Comparison of ENCODE assay signal across 11 cellular contexts in the genomic region with DNA sequence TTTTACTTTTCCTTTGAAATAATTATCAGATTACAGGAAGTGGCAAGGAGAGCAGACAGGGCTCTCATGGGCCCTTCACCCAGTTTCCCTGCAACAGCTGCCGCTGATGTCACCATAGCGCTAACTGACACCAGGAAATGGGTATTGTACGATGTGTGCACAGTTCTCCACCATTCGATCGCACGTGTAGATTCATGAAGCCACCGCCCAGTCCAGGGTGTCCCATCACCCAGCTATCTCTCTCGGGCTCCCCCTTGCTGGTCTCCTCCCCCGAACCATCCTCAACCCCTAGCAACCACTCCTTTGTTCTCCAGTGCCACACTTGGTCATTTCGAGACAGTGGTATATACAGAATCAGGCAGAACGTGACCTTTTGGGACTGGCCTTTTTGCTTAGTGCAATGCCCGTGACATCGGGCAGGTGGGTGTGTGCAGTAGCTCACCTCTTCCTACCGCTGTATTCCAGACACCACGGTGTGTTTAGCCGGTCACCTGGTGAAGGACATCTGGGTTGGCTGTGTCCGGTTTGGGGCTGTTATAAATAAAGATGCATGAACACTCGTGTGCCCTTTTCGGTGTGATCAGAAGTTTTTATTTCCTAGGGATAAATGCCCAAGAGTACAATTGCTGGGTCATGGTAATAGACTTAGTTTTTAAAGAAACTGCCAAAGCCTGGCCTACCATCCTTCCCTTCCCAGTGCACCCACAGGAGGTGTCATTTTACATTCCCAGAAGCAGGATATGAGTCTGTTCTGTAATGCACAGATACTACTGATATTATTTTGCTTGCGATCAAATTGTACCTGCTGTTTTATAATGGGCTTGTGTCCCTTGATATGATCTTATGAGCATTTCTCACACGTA.
DNase-seq lines count a peak whose midpoint lies in the region; ATAC-seq, FAIRE-seq and TF ChIP-seq lines count a peak whose summit lies in the region.
"Had no signal": no experiment of that assay in that cellular context is flagged by ENCODE, and none has a peak within 500 bp of the region (broad histone marks: within the 10 kb centered on the region; RNA-seq: fewer than 3 reads in every experiment).

No MANE protein-coding gene starts in this region.

- no peaks in the 10 kb centered on the region for H3K9me3 Mint-ChIP-seq in endothelial cell (ENCODE audit: unreplicated experiment)

- H3K23ac ChIP-seq in H1 (ENCODE audit: insufficient read length), result no peak overlapping the region

- ATAC-seq in left cardiac atrium, result no peak
- ATAC-seq in GM19035 (IDR thresholded peaks at IDR 0.05; ENCODE audit: unreplicated experiment), result no peak

- no peak overlapping the region for H3K27ac ChIP-seq in left ventricle myocardium inferior (replicated peaks)
- no peak overlapping the region for H3K27ac ChIP-seq in H1 (ENCODE audit: low read depth, low read length)

- DNase-seq in left ventricle myocardium inferior (peak; percentile 9), left cardiac atrium (no peak), NCI-H510A treated with DMSO at 0.1 percent for 48 hours (lab: John Stamatoyannopoulos, UW) (peak; percentile 94), H1 (ENCODE audit: low read depth in 1 of 2, low spot score in 2 of 2) (no peak), D341Med (ENCODE audit: low spot score) (no peak), endothelial cell (ENCODE audit: low spot score) (no peak), erythroblast (lab: John Stamatoyannopoulos, UW) (no peak)
- DNase-seq: effector CD4-positive, alpha-beta T cell; stimulated activated naive B cell treated with anti-CD40 and anti-IgM and Interleukin-4, amounts not matched to agents 10 μg/mL and 1 μg/mL and 100 μg/mL, for 72 hours had no signal

- no peaks in the 10 kb centered on the region for H3K4me1 Mint-ChIP-seq in endothelial cell (ENCODE audit: unreplicated experiment)

- H3K27me3 ChIP-seq in left ventricle myocardium inferior (ENCODE audit: low read depth) (peaks cover 10% of the 10 kb centered on the region), H1 (replicated peaks in 1 of 4; ENCODE audit: control insufficient read depth in 3 of 4, extremely low read depth in 1 of 4, insufficient read depth in 3 of 4, low read length in 3 of 4) (no peaks in the 10 kb centered on the region)

- no peak overlapping the region for H3K4me2 ChIP-seq in H1 (ENCODE audit: insufficient read depth in 1 of 2, low read depth in 2 of 2, low read length in 2 of 2)

- H2BK20ac ChIP-seq in H1 (ENCODE audit: low read length), result no peak overlapping the region

- peaks cover 10% of the 10 kb centered on the region; the same call in 1 of the 2 replicates for H3K23me2 ChIP-seq in H1 (ENCODE audit: low read depth, low read length)

- H4K8ac ChIP-seq in H1 (ENCODE audit: extremely low read depth, insufficient read depth, low read length), result no peak overlapping the region; the same call in 1 of the 2 replicates

- no peak overlapping the region for H2BK15ac ChIP-seq in H1 (ENCODE audit: low read length)

- H4K91ac ChIP-seq in H1 (replicated peaks; ENCODE audit: insufficient read length, low read length), result no peak overlapping the region

- no peak overlapping the region for H3K4me3 ChIP-seq in left ventricle myocardium inferior
- H3K4me3 ChIP-seq in H1 (ENCODE audit: extremely low read depth in 1 of 4, insufficient read depth in 2 of 4, low read depth in 3 of 4, low read length in 4 of 4), result no peak overlapping the region

- H3K79me2 ChIP-seq in H1 (ENCODE audit: control insufficient read depth in 1 of 2, insufficient read depth in 2 of 2, low read length in 2 of 2), result no peaks in the 10 kb centered on the region

- H3K4me3 Mint-ChIP-seq in endothelial cell (ENCODE audit: unreplicated experiment), result no peak overlapping the region
- H3K4me3 Mint-ChIP-seq: CD8-positive, alpha-beta memory T cell; stimulated activated naive B cell treated with anti-CD40 and anti-IgM and Interleukin-4, amounts not matched to agents 10 μg/mL and 1 μg/mL and 100 μg/mL, for 72 hours had no signal

- no peak for TF ChIP-seq EP300 in H1 (IDR thresholded peaks at IDR 0.05; ENCODE audit: borderline replicate concordance in 1 of 2, low read depth in 2 of 2, low read length in 2 of 2)

- H3K27me3 Mint-ChIP-seq in endothelial cell (ENCODE audit: unreplicated experiment), result peaks cover 5% of the 10 kb centered on the region

- no peak overlapping the region for H3K4ac ChIP-seq in H1 (replicated peaks; ENCODE audit: insufficient read length, low read depth, low read length)

- H2BK120ac ChIP-seq in H1 (replicated peaks; ENCODE audit: low read depth, low read length), result no peak overlapping the region

- no peaks in the 10 kb centered on the region for H3K79me1 ChIP-seq in H1 (ENCODE audit: low read depth, low read length)

- peak overlapping the region; percentile 8; the same call in 1 of the 2 replicates for H2AK5ac ChIP-seq in H1 (ENCODE audit: low read depth, low read length)

- no peak overlapping the region for H3K18ac ChIP-seq in H1 (ENCODE audit: extremely low read depth, low read length)

- TF ChIP-seq POLR2A in H1 (IDR thresholded peaks at IDR 0.05; ENCODE audit: control extremely low read depth in 1 of 2, low read depth in 2 of 2, low read length in 2 of 2), result no peak
- no peak for TF ChIP-seq POLR2A in erythroblast (IDR thresholded peaks at IDR 0.05; ENCODE audit: low read length)

- H3K36me3 ChIP-seq in left ventricle myocardium inferior, result no peaks in the 10 kb centered on the region
- H3K36me3 ChIP-seq in H1 (ENCODE audit: control insufficient read depth in 2 of 4, insufficient read depth in 4 of 4, low read length in 3 of 4), result no peaks in the 10 kb centered on the region

- H3K9me3 ChIP-seq in left ventricle myocardium inferior (replicated peaks), result peaks cover 10% of the 10 kb centered on the region
- H3K9me3 ChIP-seq in H1 (ENCODE audit: insufficient read depth in 2 of 2, low read depth in 1 of 2, low read length in 1 of 2), result no peaks in the 10 kb centered on the region

- POLR2A ChIA-PET in H1 (lab: Charles Lee; ENCODE audit: partially characterized antibody), result interaction anchor here (1.0 kb wide), 1 partner anchor 9 kb away, joined by 5 read pairs; no protein-coding TSS in a partner anchor

- intact Hi-C loops in left ventricle myocardium inferior (cut with micrococcal nuclease), result no loop called here
- intact Hi-C loops in left cardiac atrium (cut with DNase I), result no loop called here

- no peaks in the 10 kb centered on the region for H3K4me1 ChIP-seq in left ventricle myocardium inferior
- no peaks in the 10 kb centered on the region for H3K4me1 ChIP-seq in H1 (replicated peaks in 1 of 4; ENCODE audit: control insufficient read depth in 3 of 4, insufficient read depth in 4 of 4, low read length in 3 of 4)

- H2BK5ac ChIP-seq in H1 (ENCODE audit: low read depth, low read length), result no peak overlapping the region

- H3K14ac ChIP-seq in H1 (ENCODE audit: insufficient read length), result no peak overlapping the region

- no peak overlapping the region for H2BK12ac ChIP-seq in H1 (ENCODE audit: low read depth, low read length)

- no peak for TF ChIP-seq CTCF in left ventricle myocardium inferior (IDR thresholded peaks at IDR 0.05; ENCODE audit: borderline replicate concordance)
- no peak for TF ChIP-seq CTCF in H1 (IDR thresholded peaks at IDR 0.05; ENCODE audit: control extremely low read depth in 1 of 3, insufficient read depth in 1 of 3, low read depth in 1 of 3, low read length in 3 of 3)
- no peak for TF ChIP-seq CTCF in endothelial cell (IDR thresholded peaks at IDR 0.05; ENCODE audit: unreplicated experiment)

- H3K27ac Mint-ChIP-seq in endothelial cell (ENCODE audit: unreplicated experiment), result no peak overlapping the region
- H3K27ac Mint-ChIP-seq: stimulated activated naive B cell treated with anti-CD40 and anti-IgM and Interleukin-4, amounts not matched to agents 10 μg/mL and 1 μg/mL and 100 μg/mL, for 72 hours had no signal

- TF ChIP-seq RAD21 in H1 (IDR thresholded peaks at IDR 0.05 in 1 of 2, conservative IDR thresholded peaks at IDR 0.05 in 1 of 2; ENCODE audit: low read depth in 2 of 2, low read length in 2 of 2), result no peak

- 95% methylated on average over 21 of the region's 21 CpGs; no CpG with 5 or more reads in 1 of the 2 experiments for WGBS in H1 (ENCODE audit: extremely low coverage in 1 of 2, insufficient coverage in 1 of 2, insufficient read length in 1 of 2, insufficient replicate concordance in 2 of 2, low coverage in 1 of 2, low lambda C conversion rate in 2 of 2, missing lambda C conversion rate in 1 of 2), 2 experiments

- FAIRE-seq in H1 (lab: Jason Lieb, UNC), result no peak

- CTCF ChIA-PET in H1 (lab: Charles Lee; ENCODE audit: partially characterized antibody), result interaction anchor here (2.1 kb wide), 1 partner anchor 9 kb away, joined by 4 read pairs; no protein-coding TSS in a partner anchor

- H3K36me3 Mint-ChIP-seq in endothelial cell (ENCODE audit: low read depth, unreplicated experiment), result no peaks in the 10 kb centered on the region
- H3K36me3 Mint-ChIP-seq: stimulated activated naive B cell treated with anti-CD40 and anti-IgM and Interleukin-4, amounts not matched to agents 10 μg/mL and 1 μg/mL and 100 μg/mL, for 72 hours had no signal

- H4K20me1 ChIP-seq in H1 (replicated peaks in 1 of 2; ENCODE audit: control insufficient read depth in 1 of 2, insufficient read depth in 2 of 2, low read length in 2 of 2), result no peaks in the 10 kb centered on the region

- H2AFZ ChIP-seq in H1 (ENCODE audit: low read length), result no peak overlapping the region

- H3K56ac ChIP-seq in H1 (replicated peaks; ENCODE audit: insufficient read length, low read depth, low read length), result no peak overlapping the region

- no peak overlapping the region for H3K9ac ChIP-seq in H1 (replicated peaks in 1 of 4; ENCODE audit: extremely low read depth in 1 of 4, low read depth in 3 of 4, low read length in 3 of 4)

- H4K5ac ChIP-seq in H1 (ENCODE audit: insufficient read length, low read depth, low read length), result no peak overlapping the region

TF ChIP-seq in H1, 55 proteins besides CTCF, POLR2A, EP300 and RAD21:
- TF ChIP-seq FOSL1 (IDR thresholded peaks at IDR 0.05; ENCODE audit: insufficient read depth, low read depth, low read length), result no peak
- TF ChIP-seq SP4 (IDR thresholded peaks at IDR 0.05; ENCODE audit: low read length), result no peak
- no peak for TF ChIP-seq TBP (IDR thresholded peaks at IDR 0.05; ENCODE audit: low read depth, low read length)
- TF ChIP-seq TEAD4 (IDR thresholded peaks at IDR 0.05; ENCODE audit: low read depth, low read length), result no peak
- no peak for TF ChIP-seq MAFK (IDR thresholded peaks at IDR 0.05; ENCODE audit: low read depth, low read length)
- TF ChIP-seq GTF2F1 (IDR thresholded peaks at IDR 0.05; ENCODE audit: borderline replicate concordance, low read depth, low read length), result no peak
- no peak for TF ChIP-seq POLR2AphosphoS5 (IDR thresholded peaks at IDR 0.05; ENCODE audit: low read depth, low read length)
- TF ChIP-seq EGR1 (IDR thresholded peaks at IDR 0.05; ENCODE audit: borderline replicate concordance, low read depth, low read length), result no peak
- no peak for TF ChIP-seq ASH2L (IDR thresholded peaks at IDR 0.05; ENCODE audit: low read length)
- no peak for TF ChIP-seq CTBP2 (IDR thresholded peaks at IDR 0.05; ENCODE audit: borderline replicate concordance, insufficient read depth, insufficient read length, low read length)
- no peak for TF ChIP-seq EZH2 (IDR thresholded peaks at IDR 0.05; ENCODE audit: low read depth, low read length, severe bottlenecking)

Comparison
In these comparisons a context has a peak if more than half of its experiments do, and no peak if none do; other contexts are left out.
1. DNase-seq: peak in left ventricle myocardium inferior (single experiment) and NCI-H510A treated with DMSO at 0.1 percent for 48 hours (single experiment); none in left cardiac atrium (single experiment), H1 (0 of 2), D341Med (single experiment), endothelial cell (single experiment) and erythroblast (0 of 2).